4 cellular contexts compared by ENCODE assay signal in the genomic region with DNA sequence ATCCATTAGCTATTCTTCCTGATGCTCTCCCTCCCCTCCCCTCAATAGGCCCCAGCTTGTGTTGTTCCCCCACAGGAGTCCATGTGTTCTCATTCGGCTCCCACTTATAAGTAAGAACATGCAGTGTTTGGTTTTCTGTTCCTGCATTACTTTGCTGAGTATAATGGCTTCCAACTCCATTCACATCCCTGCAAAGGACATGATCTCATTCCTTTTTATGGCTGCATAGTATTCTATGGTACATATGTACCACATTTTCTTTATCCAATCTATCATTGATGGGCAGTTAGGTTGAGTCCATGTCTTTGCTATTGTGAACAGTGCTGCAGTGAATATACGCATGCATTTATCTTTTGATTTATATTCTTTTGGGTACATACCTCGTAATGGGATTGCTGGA. TPM values are rescaled to one million over a fixed set of nuclear protein-coding genes. Genes with fewer than 3 reads are reported as not detected.
DNase-seq lines count a peak whose midpoint lies in the region; FAIRE-seq and TF ChIP-seq lines count a peak whose summit lies in the region.
"Not testable (repeated sequence)": the region's sequence is repeated elsewhere in the genome, so short reads cannot be mapped to it uniquely, and the experiment has no call there.
"Had no signal": no experiment of that assay in that cellular context is flagged by ENCODE, and none has a peak within 500 bp of the region (broad histone marks: within the 10 kb centered on the region; RNA-seq: fewer than 3 reads in every experiment).

No MANE protein-coding gene starts in this region.

- not testable (repeated sequence) for H3K9me3 ChIP-seq in HEK293 (ENCODE audit: control insufficient read depth, insufficient read depth, low read depth, low read length)

- not testable (repeated sequence) for H3K36me3 Mint-ChIP-seq in activated CD4-positive, alpha-beta T cell treated with anti-CD3 and anti-CD28 coated beads, Interleukin-2, amount 10 ng/mL, durations not matched to agents 24 days and 14 days (ENCODE audit: low read depth)

- H3K9me3 Mint-ChIP-seq in activated CD4-positive, alpha-beta T cell treated with anti-CD3 and anti-CD28 coated beads, Interleukin-2, amount 10 ng/mL, durations not matched to agents 24 days and 14 days: not testable (repeated sequence)

- not testable (repeated sequence) for H3K4me3 ChIP-seq in HEK293 (ENCODE audit: low read depth, low read length)

- H3K36me3 ChIP-seq in HEK293 (ENCODE audit: control insufficient read depth in 2 of 2, insufficient read depth in 1 of 2, low read length in 2 of 2): not testable (repeated sequence)

- H3K27ac ChIP-seq in HEK293 (ENCODE audit: extremely low read depth, low read depth, low read length): not testable (repeated sequence)

- intact Hi-C loops in activated CD4-positive, alpha-beta T cell treated with anti-CD3 and anti-CD28 coated beads, Interleukin-2, amount 10 ng/mL, durations not matched to agents 24 days and 14 days (cut with micrococcal nuclease): not testable (repeated sequence)

- TF ChIP-seq CTCF in HEK293 (tag by site-specific recombination; IDR thresholded peaks at IDR 0.05): not testable (repeated sequence)

- H3K4me3 Mint-ChIP-seq in activated CD4-positive, alpha-beta T cell treated with anti-CD3 and anti-CD28 coated beads, Interleukin-2, amount 10 ng/mL, durations not matched to agents 24 days and 14 days: not testable (repeated sequence)

- peak; percentile 30 for DNase-seq in activated CD4-positive, alpha-beta T cell treated with anti-CD3 and anti-CD28 coated beads, Interleukin-2, amount 10 ng/mL, durations not matched to agents 24 days and 14 days
- not testable (repeated sequence) for DNase-seq in urothelium cell line (ENCODE audit: low spot score)

- peaks cover 12% of the 10 kb centered on the region for H3K27me3 Mint-ChIP-seq in activated CD4-positive, alpha-beta T cell treated with anti-CD3 and anti-CD28 coated beads, Interleukin-2, amount 10 ng/mL, durations not matched to agents 24 days and 14 days

- POLR2A ChIA-PET in HEK293 (lab: Yijun Ruan, JAX): not testable (repeated sequence)

- H3K27ac Mint-ChIP-seq in activated CD4-positive, alpha-beta T cell treated with anti-CD3 and anti-CD28 coated beads, Interleukin-2, amount 10 ng/mL, durations not matched to agents 24 days and 14 days: not testable (repeated sequence)

- peak; percentile 20 for FAIRE-seq in urothelium cell line (lab: Jason Lieb, UNC)

- CTCF ChIA-PET in HEK293 (lab: Yijun Ruan, JAX): interaction anchor here (0.6 to 8.6 kb wide), 5 partner anchors 30 to 562 kb away, joined by 3 to 115 read pairs (median 5); no protein-coding TSS in a partner anchor

- peaks cover 16% of the 10 kb centered on the region for H3K4me1 ChIP-seq in HEK293 (ENCODE audit: control insufficient read depth, insufficient read depth, low read length)

- not testable (repeated sequence) for H3K4me1 Mint-ChIP-seq in activated CD4-positive, alpha-beta T cell treated with anti-CD3 and anti-CD28 coated beads, Interleukin-2, amount 10 ng/mL, durations not matched to agents 24 days and 14 days

TF ChIP-seq in HEK293, 187 proteins besides CTCF, POLR2A, EP300 and RAD21:
- TF ChIP-seq ZNF121 (tag by site-specific recombination; IDR thresholded peaks at IDR 0.05): 0 out of 2 replicates have a peak, but pooled peaks have one; percentile 10
- TF ChIP-seq, protein P1, sequence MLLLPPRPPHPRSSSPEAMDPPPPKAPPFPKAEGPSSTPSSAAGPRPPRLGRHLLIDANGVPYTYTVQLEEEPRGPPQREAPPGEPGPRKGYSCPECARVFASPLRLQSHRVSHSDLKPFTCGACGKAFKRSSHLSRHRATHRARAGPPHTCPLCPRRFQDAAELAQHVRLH (tag by site-specific recombination; IDR thresholded peaks at IDR 0.05): 0 out of 2 replicates have a peak, but pooled peaks have one; percentile 31
- TF ChIP-seq ZNF146 (tag by site-specific recombination; IDR thresholded peaks at IDR 0.05): peak; percentile 95
TF ChIP-seq in HEK293: peak in this region for 3; not testable (repeated sequence) for 184.

RNA-seq across cellular contexts. Expression of a gene that starts 40.8 kb away (rescaled TPM):
- 0.51 and 0.69 TPM in 2 replicates for total RNA-seq in activated CD4-positive, alpha-beta T cell treated with anti-CD3 and anti-CD28 coated beads, Interleukin-2, amount 10 ng/mL, durations not matched to agents 24 days and 14 days
- total RNA-seq: B cell had no signal
